12 cellular contexts compared by ENCODE assay signal in genomic region chr1:44239961-44240371, GRCh38. TPM values are rescaled to one million over a fixed set of nuclear protein-coding genes. Genes with fewer than 3 reads are reported as not detected.
A peak's percentile ranks its signal among the peaks of the same experiment; 100 is the strongest.
DNase-seq lines count a peak whose midpoint lies in the region; ATAC-seq and TF ChIP-seq lines count a peak whose summit lies in the region.
"Had no signal": no experiment of that assay in that cellular context is flagged by ENCODE, and none has a peak within 500 bp of the region (broad histone marks: within the 10 kb centered on the region; RNA-seq: fewer than 3 reads in every experiment).

No MANE protein-coding gene starts in this region.

- no peak for TF ChIP-seq POLR2A in body of pancreas (IDR thresholded peaks at IDR 0.05)

- H3K27ac ChIP-seq in body of pancreas, result peak overlapping the region in 1 of 4 donors; percentile 24
- H3K27ac ChIP-seq in iPS-20b (ENCODE audit: low read length), result peak overlapping the region; percentile 16
- peak overlapping the region; percentile 46 for H3K27ac ChIP-seq in psoas muscle

- 78 to 92% methylated on average over 2 to 3 of the region's 3 CpGs for WGBS in body of pancreas, 2 donors
- 35 to 63% (median 53%) methylated on average over 3 of the region's 3 CpGs for WGBS in psoas muscle, 3 donors

- H3K27me3 ChIP-seq in body of pancreas (no peaks in the 10 kb centered on the region), iPS-20b (ENCODE audit: insufficient read depth, low read length) (no peaks in the 10 kb centered on the region), psoas muscle (ENCODE audit: insufficient read depth in 3 of 3, low read length in 2 of 3) (no peaks in the 10 kb centered on the region)

- TF ChIP-seq CTCF in body of pancreas (IDR thresholded peaks at IDR 0.05) (no peak), psoas muscle (IDR thresholded peaks at IDR 0.05) (no peak)

- DNase-seq in AG20443 (ENCODE audit: low spot score) (peak; percentile 28), body of pancreas (peak in 3 of 4 donors; percentile 18 to 31 (median 23)), psoas muscle (peak in 1 of 2 donors; percentile 74), T-helper 9 cell (no peak), NOMO-1 (lab: John Stamatoyannopoulos, UW; ENCODE audit: unreplicated experiment in 2 of 2) (no peak), NCI-H2081 (lab: John Stamatoyannopoulos, UW) (no peak)
- DNase-seq: activated CD4-positive, alpha-beta T cell treated with anti-CD3 and anti-CD28 coated beads for 48 hours; NCI-H2107; SHP77 treated with DMSO at 0.1 percent for 48 hours; stimulated activated CD4-positive, alpha-beta T cell treated with anti-CD3 and anti-CD28 coated beads, Interleukin-2, amount 100 ng/mL, for 48 hours had no signal

- H3K36me3 ChIP-seq in body of pancreas (replicated peaks in 1 of 2; ENCODE audit: insufficient read depth in 1 of 2, low read depth in 2 of 2) (peaks cover 0 to 2% of the 10 kb centered on the region in 2 donors), iPS-20b (ENCODE audit: insufficient read depth, low read depth, low read length) (peaks cover 5% of the 10 kb centered on the region; the same call in 1 of the 2 replicates), psoas muscle (ENCODE audit: insufficient read depth in 1 of 2, low read depth in 1 of 2) (peaks cover 0 to 8% of the 10 kb centered on the region in 2 donors)

- H3K9ac ChIP-seq in iPS-20b (ENCODE audit: low read depth, low read length), result no peak overlapping the region

- H3K4me1 ChIP-seq in body of pancreas, result no peaks in the 10 kb centered on the region
- peaks cover 14% of the 10 kb centered on the region for H3K4me1 ChIP-seq in iPS-20b (ENCODE audit: insufficient read depth, low read length)
- peaks cover 16% of the 10 kb centered on the region for H3K4me1 ChIP-seq in psoas muscle

- H3K4me3 ChIP-seq in body of pancreas (no peak overlapping the region), iPS-20b (ENCODE audit: low read length) (no peak overlapping the region), psoas muscle (no peak overlapping the region)

- ATAC-seq in body of pancreas (peak; percentile 25), psoas muscle (peak; percentile 66 to 93 (median 84)), GM18511 (IDR thresholded peaks at IDR 0.05; ENCODE audit: unreplicated experiment) (no peak)

- H3K9me3 ChIP-seq in body of pancreas (no peaks in the 10 kb centered on the region), iPS-20b (ENCODE audit: insufficient read depth, low read depth, low read length) (no peaks in the 10 kb centered on the region), psoas muscle (no peaks in the 10 kb centered on the region)

- intact Hi-C loops in body of pancreas (cut with DNase I), result no loop called here
- intact Hi-C loops in psoas muscle (cut with DNase I), result no loop called here

RNA-seq across cellular contexts. Expression of gene DMAP1, which starts 26.7 kb away (rescaled TPM):
- total RNA-seq in body of pancreas (10 to 100 TPM; 39.2 to 93.3 TPM), psoas muscle (10 to 100 TPM; 18.5 to 28.3 (median 23.7) TPM)
- 10 to 100 TPM; 18.3 to 30.5 (median 22.2) TPM for polyA plus RNA-seq in psoas muscle

Comparison
In these comparisons a context has a peak if more than half of its experiments do, and no peak if none do; other contexts are left out.
1. DNase-seq: peak in AG20443 (single experiment) and body of pancreas (3 of 4); none in T-helper 9 cell (single experiment), NOMO-1 (0 of 2) and NCI-H2081 (0 of 2).